ENCODE assay signal across 8 cellular contexts in the genomic region with DNA sequence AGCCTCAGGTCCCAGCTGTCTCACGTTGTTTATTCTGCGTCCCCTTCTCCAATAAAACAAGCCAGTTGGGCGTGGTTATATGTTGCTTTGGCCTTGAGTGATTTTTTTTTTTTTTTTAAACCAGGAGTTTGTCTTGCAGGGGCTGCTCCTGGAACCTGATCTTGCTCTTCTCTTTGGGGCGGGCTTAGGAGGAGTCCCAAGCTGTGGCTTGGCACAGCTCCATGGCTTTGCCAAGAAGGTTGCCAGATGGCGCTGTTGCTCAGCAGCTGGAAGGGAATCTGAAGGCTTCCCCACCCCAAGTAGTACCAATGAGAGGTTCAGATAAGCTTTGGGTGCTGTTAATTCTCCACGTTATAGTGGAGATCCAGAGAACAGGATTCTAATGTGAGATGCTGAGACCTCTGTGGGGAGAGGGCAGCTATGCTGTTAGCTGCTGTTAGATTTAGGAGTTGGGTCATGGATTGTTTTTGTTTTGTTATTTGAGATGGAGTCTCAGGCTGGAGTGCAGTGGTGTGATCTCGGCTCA.
DNase-seq lines count a peak whose midpoint lies in the region; ATAC-seq, FAIRE-seq and TF ChIP-seq lines count a peak whose summit lies in the region.

No MANE protein-coding gene starts in this region.

- CTCF ChIA-PET in activated naive CD4-positive, alpha-beta T cell treated with anti-CD3 and anti-CD28 coated beads, Interleukin-2, amount 10 ng/mL, durations not matched to agents 7 days and 5 days (lab: Charles Lee), result interaction anchor here (0.7 to 7.4 kb wide), 29 partner anchors 9 to 445 kb away, joined by 3 to 131 read pairs (median 4); partner anchors contain the start of genes BAD, CATSPERZ, DNAJC4 and ESRRA

- H3K4me1 ChIP-seq in parathyroid adenoma, result peaks cover 4% of the 10 kb centered on the region

- peaks cover 66% of the 10 kb centered on the region for H3K36me3 Mint-ChIP-seq in activated naive CD4-positive, alpha-beta T cell treated with anti-CD3 and anti-CD28 coated beads, Interleukin-2, amount 10 ng/mL, durations not matched to agents 7 days and 5 days

- peak; percentile 73 for TF ChIP-seq CTCF in parathyroid adenoma (IDR thresholded peaks at IDR 0.05)

- H3K79me2 ChIP-seq in parathyroid adenoma, result no peaks in the 10 kb centered on the region

- no peak for FAIRE-seq in urothelium cell line (lab: Jason Lieb, UNC)

- ATAC-seq in HG02938 (IDR thresholded peaks at IDR 0.05; ENCODE audit: unreplicated experiment), result no peak

- H3K36me3 ChIP-seq in SK-N-MC (ENCODE audit: insufficient read depth, low read length), result peaks cover 60% of the 10 kb centered on the region
- no peaks in the 10 kb centered on the region for H3K36me3 ChIP-seq in parathyroid adenoma (ENCODE audit: control insufficient read depth, insufficient read depth, low read length)

- H3K27ac Mint-ChIP-seq in activated naive CD4-positive, alpha-beta T cell treated with anti-CD3 and anti-CD28 coated beads, Interleukin-2, amount 10 ng/mL, durations not matched to agents 7 days and 5 days, result peak overlapping the region; percentile 86

- H3K4me3 ChIP-seq in SK-N-MC (no peak overlapping the region), parathyroid adenoma (ENCODE audit: low read depth, low read length) (no peak overlapping the region)

- H3K9me3 ChIP-seq in SK-N-MC (ENCODE audit: low read depth, low read length), result no peaks in the 10 kb centered on the region
- no peaks in the 10 kb centered on the region for H3K9me3 ChIP-seq in parathyroid adenoma (ENCODE audit: control insufficient read depth, low read length)

- H3K9me3 Mint-ChIP-seq in activated naive CD4-positive, alpha-beta T cell treated with anti-CD3 and anti-CD28 coated beads, Interleukin-2, amount 10 ng/mL, durations not matched to agents 7 days and 5 days, result no peaks in the 10 kb centered on the region

- H3K4me1 Mint-ChIP-seq in activated naive CD4-positive, alpha-beta T cell treated with anti-CD3 and anti-CD28 coated beads, Interleukin-2, amount 10 ng/mL, durations not matched to agents 7 days and 5 days, result peaks cover 48% of the 10 kb centered on the region

- no peak overlapping the region for H2AFZ ChIP-seq in parathyroid adenoma

- no peak overlapping the region for H3K4me2 ChIP-seq in parathyroid adenoma (ENCODE audit: low read length)

- H3K27me3 ChIP-seq in parathyroid adenoma (ENCODE audit: control insufficient read depth, insufficient read depth, low read length), result no peaks in the 10 kb centered on the region

- peak; percentile 92 for DNase-seq in EL
- DNase-seq in NCI-H1105 (lab: John Stamatoyannopoulos, UW), result peak; percentile 73
- DNase-seq in SK-N-MC (ENCODE audit: low read depth, low spot score), result peak; percentile 87
- peak; percentile 90 for DNase-seq in activated naive CD4-positive, alpha-beta T cell treated with anti-CD3 and anti-CD28 coated beads, Interleukin-2, amount 10 ng/mL, durations not matched to agents 7 days and 5 days
- peak; percentile 84 for DNase-seq in globus pallidus (ENCODE audit: low spot score)
- peak; percentile 82 for DNase-seq in urothelium cell line (ENCODE audit: low spot score)

- H3K4me3 Mint-ChIP-seq in activated naive CD4-positive, alpha-beta T cell treated with anti-CD3 and anti-CD28 coated beads, Interleukin-2, amount 10 ng/mL, durations not matched to agents 7 days and 5 days, result peak overlapping the region; percentile 71

- no peaks in the 10 kb centered on the region for H3K27me3 Mint-ChIP-seq in activated naive CD4-positive, alpha-beta T cell treated with anti-CD3 and anti-CD28 coated beads, Interleukin-2, amount 10 ng/mL, durations not matched to agents 7 days and 5 days

- H3K9ac ChIP-seq in SK-N-MC (ENCODE audit: insufficient read length) (no peak overlapping the region), parathyroid adenoma (no peak overlapping the region)

- H3K27ac ChIP-seq in SK-N-MC (peak overlapping the region; percentile 74), parathyroid adenoma (peak overlapping the region; percentile 24)
